Comparison of ENCODE assay signal across 15 cellular contexts in genomic region chr17:42525221-42525620, GRCh38. TPM values are rescaled to one million over a fixed set of nuclear protein-coding genes. Genes with fewer than 3 reads are reported as not detected.
DNase-seq lines count a peak whose midpoint lies in the region; ATAC-seq and TF ChIP-seq lines count a peak whose summit lies in the region.
"Had no signal": no experiment of that assay in that cellular context is flagged by ENCODE, and none has a peak within 500 bp of the region (broad histone marks: within the 10 kb centered on the region; RNA-seq: fewer than 3 reads in every experiment).

No MANE protein-coding gene starts in this region.

- H3K4me1 Mint-ChIP-seq in activated CD4-positive, alpha-beta memory T cell treated with anti-CD3 and anti-CD28 coated beads, Interleukin-2, amount 10 ng/mL, durations not matched to agents 7 days and 5 days, result peaks cover 29% of the 10 kb centered on the region
- peaks cover 25% of the 10 kb centered on the region for H3K4me1 Mint-ChIP-seq in activated CD4-positive, alpha-beta memory T cell treated with anti-CD3 and anti-CD28 coated beads for 36 hours (ENCODE audit: low read depth)

- POLR2A ChIA-PET in activated CD4-positive, alpha-beta memory T cell treated with anti-CD3 and anti-CD28 coated beads, Interleukin-2, amount 10 ng/mL, durations not matched to agents 7 days and 5 days (lab: Charles Lee), result no interaction called here
- POLR2A ChIA-PET in activated CD4-positive, alpha-beta memory T cell treated with anti-CD3 and anti-CD28 coated beads for 36 hours (lab: Charles Lee), result interaction anchor here (1.0 kb wide), 1 partner anchor 93 kb away, joined by 3 read pairs; no protein-coding TSS in a partner anchor

- CTCF ChIA-PET in activated CD4-positive, alpha-beta memory T cell treated with anti-CD3 and anti-CD28 coated beads, Interleukin-2, amount 10 ng/mL, durations not matched to agents 7 days and 5 days (lab: Charles Lee), result interaction anchor here (1.5 to 1.6 kb wide), 2 partner anchors 11 to 97 kb away, joined by 4 read pairs; no protein-coding TSS in a partner anchor
- CTCF ChIA-PET in activated CD4-positive, alpha-beta memory T cell treated with anti-CD3 and anti-CD28 coated beads for 36 hours (lab: Charles Lee), result interaction anchor here (0.6 to 1.9 kb wide), 3 partner anchors 11 to 204 kb away, joined by 3 to 7 read pairs (median 4); partner anchors contain the start of gene NAGLU

- H3K36me3 ChIP-seq in right atrium auricular region (no peaks in the 10 kb centered on the region), thoracic aorta (no peaks in the 10 kb centered on the region)

- no peaks in the 10 kb centered on the region for H3K9me3 ChIP-seq in right atrium auricular region
- no peaks in the 10 kb centered on the region for H3K9me3 ChIP-seq in thoracic aorta

- no peaks in the 10 kb centered on the region for H3K36me3 Mint-ChIP-seq in activated CD4-positive, alpha-beta memory T cell treated with anti-CD3 and anti-CD28 coated beads, Interleukin-2, amount 10 ng/mL, durations not matched to agents 7 days and 5 days (ENCODE audit: low read depth)
- H3K36me3 Mint-ChIP-seq in activated CD4-positive, alpha-beta memory T cell treated with anti-CD3 and anti-CD28 coated beads for 36 hours, result peaks cover 10% of the 10 kb centered on the region

- H3K4me1 ChIP-seq in right atrium auricular region (peaks cover 0 to 58% of the 10 kb centered on the region in 2 donors), thoracic aorta (ENCODE audit: control insufficient read depth in 1 of 2, low read depth in 2 of 2) (peaks cover 33 to 80% of the 10 kb centered on the region in 2 donors)

- intact Hi-C loops in activated CD4-positive, alpha-beta memory T cell treated with anti-CD3 and anti-CD28 coated beads for 36 hours (cut with micrococcal nuclease), result no loop called here

- in situ Hi-C loops in ACHN (cut with HindIII; ENCODE audit: low pct_ligation_motif_present, low pct_unique_long_range_greater_than_20kb, low sequenced_read_pairs), result loop anchor here (10.0 kb wide), 1 partner anchor 210 kb away; no protein-coding TSS in a partner anchor

- no peak for DNase-seq in activated CD4-positive, alpha-beta memory T cell treated with anti-CD3 and anti-CD28 coated beads, Interleukin-2, amount 10 ng/mL, durations not matched to agents 7 days and 5 days
- DNase-seq in activated CD4-positive, alpha-beta memory T cell treated with anti-CD3 and anti-CD28 coated beads for 36 hours, result no peak
- DNase-seq in amniotic epithelial cell (ENCODE audit: low read depth) (peak; percentile 75), right atrium auricular region (ENCODE audit: low spot score) (no peak), thoracic aorta (ENCODE audit: low spot score) (no peak), ACHN (no peak)
- DNase-seq: 8988T; activated CD8-positive, alpha-beta memory T cell treated with anti-CD3 and anti-CD28 coated beads, Interleukin-2, amount 50 U/mL, for 48 hours; cortex of kidney; immature natural killer cell; NCI-H1092 treated with DMSO at 0.1 percent for 48 hours; stimulated activated naive B cell treated with anti-CD40 and anti-IgM and Interleukin-4, amounts not matched to agents 10 μg/mL and 1 μg/mL and 100 μg/mL, for 72 hours had no signal

- H3K27ac ChIP-seq in right atrium auricular region, result peak overlapping the region; percentile 60 to 62
- peak overlapping the region; percentile 96 for H3K27ac ChIP-seq in thoracic aorta

- H3K4me3 ChIP-seq in right atrium auricular region (no peak overlapping the region), thoracic aorta (no peak overlapping the region)

- peak overlapping the region; percentile 50 for H3K27ac Mint-ChIP-seq in activated CD4-positive, alpha-beta memory T cell treated with anti-CD3 and anti-CD28 coated beads, Interleukin-2, amount 10 ng/mL, durations not matched to agents 7 days and 5 days
- H3K27ac Mint-ChIP-seq in activated CD4-positive, alpha-beta memory T cell treated with anti-CD3 and anti-CD28 coated beads for 36 hours, result no peak overlapping the region
- H3K27ac Mint-ChIP-seq: activated naive CD8-positive, alpha-beta T cell; immature natural killer cell; stimulated activated naive B cell treated with anti-CD40 and anti-IgM and Interleukin-4, amounts not matched to agents 10 μg/mL and 1 μg/mL and 100 μg/mL, for 72 hours had no signal

- no peak overlapping the region for H3K4me3 Mint-ChIP-seq in activated CD4-positive, alpha-beta memory T cell treated with anti-CD3 and anti-CD28 coated beads, Interleukin-2, amount 10 ng/mL, durations not matched to agents 7 days and 5 days
- H3K4me3 Mint-ChIP-seq in activated CD4-positive, alpha-beta memory T cell treated with anti-CD3 and anti-CD28 coated beads for 36 hours, result no peak overlapping the region
- H3K4me3 Mint-ChIP-seq: activated naive CD8-positive, alpha-beta T cell; immature natural killer cell; stimulated activated naive B cell treated with anti-CD40 and anti-IgM and Interleukin-4, amounts not matched to agents 10 μg/mL and 1 μg/mL and 100 μg/mL, for 72 hours had no signal

- no peak for ATAC-seq in thoracic aorta (ENCODE audit: insufficient number of reproducible peaks, low FRiP score, low read depth)
- ATAC-seq in HG02840 (IDR thresholded peaks at IDR 0.05; ENCODE audit: low FRiP score, unreplicated experiment), result no peak
- ATAC-seq in HG03354 (IDR thresholded peaks at IDR 0.05; ENCODE audit: poor library complexity, severe bottlenecking, unreplicated experiment), result no peak
- ATAC-seq: stimulated activated naive B cell treated with anti-CD40 and anti-IgM and Interleukin-4, amounts not matched to agents 10 μg/mL and 1 μg/mL and 100 μg/mL, for 72 hours had no signal

- peaks cover 38% of the 10 kb centered on the region for H3K27me3 Mint-ChIP-seq in activated CD4-positive, alpha-beta memory T cell treated with anti-CD3 and anti-CD28 coated beads, Interleukin-2, amount 10 ng/mL, durations not matched to agents 7 days and 5 days
- H3K27me3 Mint-ChIP-seq in activated CD4-positive, alpha-beta memory T cell treated with anti-CD3 and anti-CD28 coated beads for 36 hours, result peaks cover 9% of the 10 kb centered on the region
- H3K27me3 Mint-ChIP-seq: activated naive CD8-positive, alpha-beta T cell; stimulated activated naive B cell treated with anti-CD40 and anti-IgM and Interleukin-4, amounts not matched to agents 10 μg/mL and 1 μg/mL and 100 μg/mL, for 72 hours had no signal

- no peaks in the 10 kb centered on the region for H3K9me3 Mint-ChIP-seq in activated CD4-positive, alpha-beta memory T cell treated with anti-CD3 and anti-CD28 coated beads, Interleukin-2, amount 10 ng/mL, durations not matched to agents 7 days and 5 days
- no peaks in the 10 kb centered on the region for H3K9me3 Mint-ChIP-seq in activated CD4-positive, alpha-beta memory T cell treated with anti-CD3 and anti-CD28 coated beads for 36 hours
- H3K9me3 Mint-ChIP-seq: immature natural killer cell; stimulated activated naive B cell treated with anti-CD40 and anti-IgM and Interleukin-4, amounts not matched to agents 10 μg/mL and 1 μg/mL and 100 μg/mL, for 72 hours had no signal

- H3K27me3 ChIP-seq in right atrium auricular region (no peaks in the 10 kb centered on the region), thoracic aorta (replicated peaks; ENCODE audit: insufficient read depth) (no peaks in the 10 kb centered on the region)

- no peak for TF ChIP-seq CTCF in right atrium auricular region (IDR thresholded peaks at IDR 0.05)
- TF ChIP-seq CTCF in thoracic aorta (IDR thresholded peaks at IDR 0.05), result no peak

RNA-seq across cellular contexts. Expression of gene NAGLU, which starts 10.8 kb away (rescaled TPM):
- 10 to 100 TPM; 15.9 to 17.5 TPM for total RNA-seq in activated CD4-positive, alpha-beta memory T cell treated with anti-CD3 and anti-CD28 coated beads, Interleukin-2, amount 10 ng/mL, durations not matched to agents 7 days and 5 days
- 10 to 100 TPM; 12.2 to 13.9 TPM for total RNA-seq in activated CD4-positive, alpha-beta memory T cell treated with anti-CD3 and anti-CD28 coated beads for 36 hours
- 10 to 100 TPM; 19.6 to 22.1 TPM for total RNA-seq in right atrium auricular region
- total RNA-seq in thoracic aorta, result 100 to 1,000 TPM in 1 of 2 donors, 10 to 100 TPM in 1; 86.7 to 130 TPM

RNA-seq across cellular contexts. Expression of gene HSD17B1, which starts 27.5 kb away (rescaled TPM):
- total RNA-seq in activated CD4-positive, alpha-beta memory T cell treated with anti-CD3 and anti-CD28 coated beads, Interleukin-2, amount 10 ng/mL, durations not matched to agents 7 days and 5 days, result under 1 TPM; 0.73 to 0.76 TPM
- under 1 TPM; 0.44 to 0.52 TPM for total RNA-seq in activated CD4-positive, alpha-beta memory T cell treated with anti-CD3 and anti-CD28 coated beads for 36 hours
- under 1 TPM; 0.39 to 0.78 TPM for total RNA-seq in right atrium auricular region
- total RNA-seq in thoracic aorta, result 1 to 10 TPM in 1 of 2 donors, under 1 TPM in 1; 0.14 to 2.8 TPM

RNA-seq across cellular contexts. Expression of gene COASY, which starts 36.7 kb away (rescaled TPM):
- total RNA-seq in activated CD4-positive, alpha-beta memory T cell treated with anti-CD3 and anti-CD28 coated beads, Interleukin-2, amount 10 ng/mL, durations not matched to agents 7 days and 5 days, result 10 to 100 TPM; 80.1 to 84.3 TPM
- total RNA-seq in activated CD4-positive, alpha-beta memory T cell treated with anti-CD3 and anti-CD28 coated beads for 36 hours, result 100 to 1,000 TPM in 1 of 2 experiments, 10 to 100 TPM in 1; 92.8 to 103 TPM
- total RNA-seq in right atrium auricular region (10 to 100 TPM; 18.1 to 19.0 TPM), thoracic aorta (10 to 100 TPM; 20.8 to 21.1 TPM)

RNA-seq across cellular contexts. Expression of gene MLX, which starts 41.7 kb away (rescaled TPM):
- 10 to 100 TPM; 52.2 to 53.8 TPM for total RNA-seq in activated CD4-positive, alpha-beta memory T cell treated with anti-CD3 and anti-CD28 coated beads, Interleukin-2, amount 10 ng/mL, durations not matched to agents 7 days and 5 days
- total RNA-seq in activated CD4-positive, alpha-beta memory T cell treated with anti-CD3 and anti-CD28 coated beads for 36 hours, result 10 to 100 TPM; 38.4 to 39.7 TPM
- total RNA-seq in right atrium auricular region (10 to 100 TPM; 40.1 to 63.6 TPM), thoracic aorta (10 to 100 TPM; 31.5 to 41.2 TPM)

RNA-seq across cellular contexts. Expression of gene PSMC3IP, which starts 52.3 kb away (rescaled TPM):
- 10 to 100 TPM; 14.7 to 16.1 TPM for total RNA-seq in activated CD4-positive, alpha-beta memory T cell treated with anti-CD3 and anti-CD28 coated beads, Interleukin-2, amount 10 ng/mL, durations not matched to agents 7 days and 5 days
- total RNA-seq in activated CD4-positive, alpha-beta memory T cell treated with anti-CD3 and anti-CD28 coated beads for 36 hours, result 10 to 100 TPM; 26.4 to 29.4 TPM
- total RNA-seq in right atrium auricular region (1 to 10 TPM; 1.2 to 1.6 TPM), thoracic aorta (1 to 10 TPM in 1 of 2 donors, not detected in 1; 6.6 TPM)
